Comparison of ENCODE assay signal across 8 cellular contexts in the genomic region with DNA sequence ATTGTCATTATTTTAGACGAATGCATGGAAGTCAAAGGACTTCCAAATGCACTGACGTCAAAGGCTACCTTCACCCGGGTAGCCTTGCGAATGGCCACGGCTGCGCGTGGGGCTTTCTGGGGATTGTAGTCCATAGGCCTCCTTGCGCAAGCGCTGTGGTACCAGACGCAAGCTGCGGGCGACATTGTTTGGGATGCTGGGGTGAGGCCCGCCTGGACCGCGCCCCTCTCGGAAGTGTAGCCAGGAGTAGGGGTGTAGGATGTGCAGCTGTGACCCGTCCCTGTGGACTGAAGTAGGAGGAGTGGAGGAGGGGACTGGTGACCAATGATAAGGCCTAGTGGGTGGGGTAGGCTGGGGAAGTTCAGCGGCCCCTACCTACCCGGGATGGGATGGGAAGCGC.
DNase-seq lines count a peak whose midpoint lies in the region; ATAC-seq and TF ChIP-seq lines count a peak whose summit lies in the region.
"Not testable (repeated sequence)": the region's sequence is repeated elsewhere in the genome, so short reads cannot be mapped to it uniquely, and the experiment has no call there.

No MANE protein-coding gene starts in this region.

- not testable (repeated sequence) for H3K9me3 ChIP-seq in trophoblast cell (ENCODE audit: insufficient read depth, low read depth, low read length); aorta (ENCODE audit: control insufficient read depth, low read length)

- H3K79me1 ChIP-seq in trophoblast cell (ENCODE audit: low read length) = not testable (repeated sequence)

- H3K36me3 Mint-ChIP-seq in activated CD4-positive, alpha-beta memory T cell treated with anti-CD3 and anti-CD28 coated beads for 36 hours = not testable (repeated sequence)

- not testable (repeated sequence) for H3K4me3 Mint-ChIP-seq in activated CD4-positive, alpha-beta memory T cell treated with anti-CD3 and anti-CD28 coated beads for 36 hours

- not testable (repeated sequence) for H3K9ac ChIP-seq in trophoblast cell (ENCODE audit: low read length)

- not testable (repeated sequence) for H4K91ac ChIP-seq in trophoblast cell (ENCODE audit: low read depth, low read length)

- WGBS in trophoblast cell (ENCODE audit: extremely low coverage, insufficient coverage, insufficient read length) = no CpG with 5 or more reads among the region's 20 CpGs
- WGBS in aorta, 2 donors = 20 to 29% methylated on average over 20 of the region's 20 CpGs

- not testable (repeated sequence) for H3K4me1 ChIP-seq in trophoblast cell (ENCODE audit: control insufficient read depth in 1 of 2, insufficient read depth in 2 of 2, low read length in 2 of 2); aorta (ENCODE audit: control insufficient read depth in 1 of 2, insufficient read depth in 2 of 2, low read length in 2 of 2)

- peak overlapping the region in 1 of 59 donors; percentile 59 for H3K27ac ChIP-seq in dorsolateral prefrontal cortex
- not testable (repeated sequence) for H3K27ac ChIP-seq in trophoblast cell (ENCODE audit: low read depth, low read length); aorta (ENCODE audit: low read depth in 1 of 2, low read length in 2 of 2)

- not testable (repeated sequence) for H3K27ac Mint-ChIP-seq in activated CD4-positive, alpha-beta memory T cell treated with anti-CD3 and anti-CD28 coated beads for 36 hours

- not testable (repeated sequence) for H3K23ac ChIP-seq in trophoblast cell (ENCODE audit: low read length)

- not testable (repeated sequence) for H3K27me3 Mint-ChIP-seq in activated CD4-positive, alpha-beta memory T cell treated with anti-CD3 and anti-CD28 coated beads for 36 hours

- H3K9me3 Mint-ChIP-seq in activated CD4-positive, alpha-beta memory T cell treated with anti-CD3 and anti-CD28 coated beads for 36 hours = not testable (repeated sequence)

- not testable (repeated sequence) for H3K4ac ChIP-seq in trophoblast cell (ENCODE audit: low read depth, low read length)

- H3K79me2 ChIP-seq in trophoblast cell (ENCODE audit: control insufficient read depth, insufficient read depth, low read length, poor library complexity) = not testable (repeated sequence)

- H3K18ac ChIP-seq in trophoblast cell (ENCODE audit: low read length) = not testable (repeated sequence)

- H3K4me1 Mint-ChIP-seq in activated CD4-positive, alpha-beta memory T cell treated with anti-CD3 and anti-CD28 coated beads for 36 hours (ENCODE audit: low read depth) = not testable (repeated sequence)

- in situ Hi-C loops in G401 (cut with HindIII; ENCODE audit: low sequenced_read_pairs) = not testable (repeated sequence)

- H3K27me3 ChIP-seq in dorsolateral prefrontal cortex; trophoblast cell (ENCODE audit: insufficient read depth, low read length); aorta (ENCODE audit: control insufficient read depth in 1 of 2, insufficient read depth in 2 of 2, low read length in 1 of 2): not testable (repeated sequence)

- intact Hi-C loops in activated CD4-positive, alpha-beta memory T cell treated with anti-CD3 and anti-CD28 coated beads for 36 hours (cut with micrococcal nuclease); dorsolateral prefrontal cortex (cut with DNase I); left cardiac atrium (cut with DNase I); aorta (cut with DNase I): not testable (repeated sequence)

- H4K8ac ChIP-seq in trophoblast cell (ENCODE audit: low read depth, low read length) = peak overlapping the region; percentile 76

- H3K14ac ChIP-seq in trophoblast cell (ENCODE audit: low read length) = not testable (repeated sequence)

- H2AFZ ChIP-seq in trophoblast cell (ENCODE audit: insufficient read depth, low read length, poor library complexity) = not testable (repeated sequence)

- CTCF ChIA-PET in activated CD4-positive, alpha-beta memory T cell treated with anti-CD3 and anti-CD28 coated beads for 36 hours (lab: Charles Lee) = not testable (repeated sequence)

- not testable (repeated sequence) for H2BK120ac ChIP-seq in trophoblast cell (ENCODE audit: insufficient read depth, low read length, poor library complexity)

- H3K4me2 ChIP-seq in trophoblast cell (ENCODE audit: low read length) = peak overlapping the region; percentile 20

- H2BK12ac ChIP-seq in trophoblast cell (ENCODE audit: low read length) = not testable (repeated sequence)

- POLR2A ChIA-PET in activated CD4-positive, alpha-beta memory T cell treated with anti-CD3 and anti-CD28 coated beads for 36 hours (lab: Charles Lee) = not testable (repeated sequence)

- H2BK5ac ChIP-seq in trophoblast cell (ENCODE audit: low read depth, low read length, poor library complexity) = not testable (repeated sequence)

- not testable (repeated sequence) for H4K12ac ChIP-seq in trophoblast cell (ENCODE audit: low read depth, low read length)

- not testable (repeated sequence) for H2AK5ac ChIP-seq in trophoblast cell (ENCODE audit: low read length)

- ATAC-seq in left cardiac atrium (peak; percentile 71 to 93), aorta (ENCODE audit: low FRiP score) (peak; percentile 69)

- peak; percentile 38 for DNase-seq in G401 (ENCODE audit: low spot score)
- DNase-seq in NCI-H446 treated with DMSO at 0.1 percent for 48 hours (lab: John Stamatoyannopoulos, UW) = peak; percentile 0
- DNase-seq in activated CD4-positive, alpha-beta memory T cell treated with anti-CD3 and anti-CD28 coated beads for 36 hours = peak; percentile 11
- DNase-seq in dorsolateral prefrontal cortex = peak in 7 of 10 donors; percentile 32 to 75 (median 46)
- DNase-seq in left cardiac atrium = peak; percentile 28
- DNase-seq in kidney glomerular epithelial cell (lab: John Stamatoyannopoulos, UW) = peak; percentile 0
- peak in 1 of 2 donors; percentile 10 for DNase-seq in trophoblast cell
- DNase-seq in aorta = not testable (repeated sequence)

- H3K36me3 ChIP-seq in trophoblast cell (ENCODE audit: control insufficient read depth in 1 of 2, insufficient read depth in 2 of 2, low read length in 2 of 2); aorta (ENCODE audit: control insufficient read depth in 1 of 2, insufficient read depth in 2 of 2, low read length in 1 of 2): not testable (repeated sequence)

- TF ChIP-seq CTCF in dorsolateral prefrontal cortex (IDR thresholded peaks at IDR 0.05 in 54 of 56, conservative IDR thresholded peaks at IDR 0.05 in 2 of 56; ENCODE audit: low read depth in 1 of 56, partially characterized antibody in 56 of 56) = not testable (repeated sequence)

- H3K4me3 ChIP-seq in dorsolateral prefrontal cortex (peak overlapping the region in 44 of 59 donors; percentile 3 to 67 (median 41)), trophoblast cell (ENCODE audit: low read depth, low read length) (peak overlapping the region; percentile 56)
- not testable (repeated sequence) for H3K4me3 ChIP-seq in aorta (ENCODE audit: low read length in 2 of 2)
